In genomic region chr1:28737245-28738137, GRCh38 we compare ENCODE assay signal across 9 cellular contexts.
DNase-seq lines count a peak whose midpoint lies in the region; FAIRE-seq and TF ChIP-seq lines count a peak whose summit lies in the region.
"Had no signal": no experiment of that assay in that cellular context is flagged by ENCODE, and none has a peak within 500 bp of the region (broad histone marks: within the 10 kb centered on the region; RNA-seq: fewer than 3 reads in every experiment).

No MANE protein-coding gene starts in this region.

- peak overlapping the region; percentile 78 to 81 for H3K4me3 ChIP-seq in cardiac fibroblast (replicated peaks in 1 of 2; ENCODE audit: low read depth in 2 of 2, low read length in 2 of 2)

- no peak for FAIRE-seq in H54 (lab: Jason Lieb, UNC)
- FAIRE-seq: endometrium had no signal

- no peak for TF ChIP-seq CTCF in cardiac fibroblast (IDR thresholded peaks at IDR 0.05; ENCODE audit: low read depth, low read length)

- TF ChIP-seq POLR2A in H54 (IDR thresholded peaks at IDR 0.05; ENCODE audit: low read depth, low read length) = no peak

- DNase-seq in DMS53 treated with DMSO at 0.1 percent for 48 hours (lab: John Stamatoyannopoulos, UW; ENCODE audit: unreplicated experiment) = peak; percentile 72
- peak; percentile 21 for DNase-seq in H54 (ENCODE audit: insufficient read length, low spot score)
- DNase-seq in NCI-H1105 (lab: John Stamatoyannopoulos, UW) = peak; percentile 78
- DNase-seq in UCSD-AML1 (lab: John Stamatoyannopoulos, UW; ENCODE audit: unreplicated experiment) = peak; percentile 59
- DNase-seq in cardiac fibroblast (ENCODE audit: low read depth in 2 of 2) = peak; percentile 54 to 58
- DNase-seq in kidney glomerular epithelial cell (lab: John Stamatoyannopoulos, UW) = peak; percentile 40
- DNase-seq in stimulated activated CD4-positive, alpha-beta T cell treated with anti-CD3 and anti-CD28 coated beads, Interleukin-1b, Interleukin-23, amount 100 ng/mL, for 48 hours = peak; percentile 37
- no peak for DNase-seq in cerebellar nuclear complex (lab: John Stamatoyannopoulos, UW)

Comparison
In these comparisons a context has a peak if more than half of its experiments do, and no peak if none do; other contexts are left out.
1. DNase-seq: peak in DMS53 treated with DMSO at 0.1 percent for 48 hours (single experiment), H54 (single experiment), NCI-H1105 (single experiment), UCSD-AML1 (single experiment), cardiac fibroblast (2 of 2), kidney glomerular epithelial cell (single experiment) and stimulated activated CD4-positive, alpha-beta T cell treated with anti-CD3 and anti-CD28 coated beads, Interleukin-1b, Interleukin-23, amount 100 ng/mL, for 48 hours (single experiment); none in cerebellar nuclear complex (0 of 2).